Comparison of ENCODE assay signal across 16 cellular contexts in the genomic region with DNA sequence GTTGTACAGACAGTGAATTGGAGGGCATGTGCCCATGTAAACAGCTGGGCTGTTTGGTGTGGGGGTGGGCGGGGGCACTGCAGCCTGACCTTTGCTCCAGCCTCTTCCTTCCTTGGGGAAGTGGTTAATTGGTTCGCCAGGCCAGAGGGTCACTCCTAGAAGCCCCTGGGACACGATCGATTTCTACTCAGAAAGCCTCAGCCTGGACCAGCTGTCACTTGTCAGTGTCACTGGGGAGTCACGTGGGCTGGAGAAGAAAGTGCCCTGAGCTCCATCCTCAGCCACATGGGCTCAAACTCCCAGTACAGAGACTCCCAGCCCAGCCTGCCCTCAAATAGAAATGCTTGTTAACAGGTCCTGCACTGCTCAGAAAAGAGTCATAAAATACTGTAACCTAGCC.
A peak's percentile ranks its signal among the peaks of the same experiment; 100 is the strongest.
DNase-seq lines count a peak whose midpoint lies in the region; ATAC-seq, FAIRE-seq and TF ChIP-seq lines count a peak whose summit lies in the region.
"Had no signal": no experiment of that assay in that cellular context is flagged by ENCODE, and none has a peak within 500 bp of the region (broad histone marks: within the 10 kb centered on the region; RNA-seq: fewer than 3 reads in every experiment).

No MANE protein-coding gene starts in this region.

- no peak for ATAC-seq in GM12878
- no peak for ATAC-seq in HG02642 (IDR thresholded peaks at IDR 0.05; ENCODE audit: poor library complexity, unreplicated experiment)

- TF ChIP-seq CTCF in GM12878 (IDR thresholded peaks at IDR 0.05 in 2 of 3, conservative IDR thresholded peaks at IDR 0.05 in 1 of 3; ENCODE audit: control insufficient read depth in 2 of 3, extremely low read depth in 1 of 3, insufficient read depth in 1 of 3, low read depth in 3 of 3, low read length in 3 of 3): no peak

- TF ChIP-seq POLR2A in GM12878 (IDR thresholded peaks at IDR 0.05; ENCODE audit: low read depth, low read length): no peak

- FAIRE-seq in GM12878 (lab: Jason Lieb, UNC): no peak

- peaks cover 0 to 2% of the 10 kb centered on the region in 2 experiments; a peak in 3 of 4 replicates for H3K27me3 ChIP-seq in GM12878 (replicated peaks in 1 of 2; ENCODE audit: control insufficient read depth in 2 of 2, insufficient read depth in 2 of 2, low read length in 1 of 2)

- no peak overlapping the region for H3K9ac ChIP-seq in GM12878 (ENCODE audit: control insufficient read depth, insufficient read depth, low read length)
- H3K9ac ChIP-seq: KMS-11 had no signal

- no peak overlapping the region for H3K4me3 ChIP-seq in GM12878

- POLR2A ChIA-PET in GM12878 (lab: Charles Lee): no interaction called here

- CTCF ChIA-PET in GM12878 (lab: Yijun Ruan, JAX): no interaction called here

- peak; percentile 35 for DNase-seq in DMS 273 (lab: John Stamatoyannopoulos, UW; ENCODE audit: unreplicated experiment)
- DNase-seq in DMS 273 treated with DMSO at 0.1 percent for 48 hours (lab: John Stamatoyannopoulos, UW): no peak
- peak; percentile 56 for DNase-seq in NCI-H2171 (lab: John Stamatoyannopoulos, UW)
- DNase-seq in GM12878 (ENCODE audit: low read depth, low spot score): no peak
- DNase-seq in myocyte (ENCODE audit: low read depth): peak; percentile 13
- no peak for DNase-seq in NCI-H1105 (lab: John Stamatoyannopoulos, UW)
- DNase-seq in A172 (ENCODE audit: low spot score): no peak
- DNase-seq: Calu3; CD4-positive, alpha-beta T cell; NCI-H1417 treated with DMSO at 0.1 percent for 48 hours; NCI-H187 treated with DMSO at 0.1 percent for 48 hours; NCI-H446; SHP77 treated with DMSO at 0.1 percent for 48 hours had no signal

- intact Hi-C loops in GM12878 (cut with micrococcal nuclease; ENCODE audit: unreplicated experiment): no loop called here

- H3K4me1 ChIP-seq in GM12878 (ENCODE audit: control insufficient read depth, insufficient read depth, low read length): no peaks in the 10 kb centered on the region

- no peaks in the 10 kb centered on the region for H3K79me2 ChIP-seq in GM12878 (ENCODE audit: control insufficient read depth, insufficient read depth, low read length)

- H2AFZ ChIP-seq in GM12878 (ENCODE audit: control insufficient read depth, low read depth, low read length): no peak overlapping the region

- RAD21 ChIA-PET in GM12878 (lab: Charles Lee; ENCODE audit: unreplicated experiment): no interaction called here

- H3K36me3 ChIP-seq in GM12878 (ENCODE audit: control insufficient read depth in 2 of 2, insufficient read depth in 2 of 2, low read length in 1 of 2): no peaks in the 10 kb centered on the region

- no peak overlapping the region for H3K27ac ChIP-seq in GM12878 (ENCODE audit: control insufficient read depth, insufficient read depth)
- H3K27ac ChIP-seq: 22Rv1, KMS-11 had no signal

- TF ChIP-seq EP300 in GM12878 (IDR thresholded peaks at IDR 0.05; ENCODE audit: borderline replicate concordance in 1 of 2, control insufficient read depth in 1 of 2, low read depth in 2 of 2, low read length in 2 of 2): no peak

- BruUV-seq in GM12878 (replicated peaks; lab: Mats Ljungman, UMichigan): no TSS peak

- no peaks in the 10 kb centered on the region for H3K9me3 ChIP-seq in GM12878 (replicated peaks; ENCODE audit: control insufficient read depth, insufficient read depth, low read length)

- WGBS in GM12878 (ENCODE audit: insufficient coverage, insufficient replicate concordance, low lambda C conversion rate, missing lambda C conversion rate): 0% methylated on average over 5 of the region's 5 CpGs

- H3K4me2 ChIP-seq in GM12878 (ENCODE audit: control insufficient read depth, insufficient read depth): no peak overlapping the region
- H3K4me2 ChIP-seq: KMS-11 had no signal

- TF ChIP-seq RAD21 in GM12878 (IDR thresholded peaks at IDR 0.05; ENCODE audit: insufficient read depth, low read depth, low read length): no peak

- SMC1A ChIA-PET in GM12878 (lab: Charles Lee; ENCODE audit: uncharacterized antibody, unreplicated experiment): no interaction called here

- no peaks in the 10 kb centered on the region for H4K20me1 ChIP-seq in GM12878 (ENCODE audit: control insufficient read depth, insufficient read depth)

- in situ Hi-C loops in GM12878 (cut with MboI): no loop called here

TF ChIP-seq in GM12878, 131 proteins besides CTCF, POLR2A, EP300 and RAD21 (continues in another document):
- TF ChIP-seq FOXK2 (IDR thresholded peaks at IDR 0.05) (no peak), MYC (IDR thresholded peaks at IDR 0.05; ENCODE audit: insufficient read depth, insufficient read length, insufficient replicate concordance, low read length, severe bottlenecking) (no peak), NBN (IDR thresholded peaks at IDR 0.05) (no peak), GABPA (IDR thresholded peaks at IDR 0.05; ENCODE audit: low read depth) (no peak), ZNF24 (IDR thresholded peaks at IDR 0.05) (no peak), SUZ12 (IDR thresholded peaks at IDR 0.05; ENCODE audit: unreplicated experiment) (no peak), TCF3 (IDR thresholded peaks at IDR 0.05; ENCODE audit: borderline replicate concordance, insufficient read depth, low read depth, low read length) (0 out of 2 replicates have a peak, but pooled peaks have one; percentile 26), RAD51 (IDR thresholded peaks at IDR 0.05) (peak; percentile 17; the same call in 1 of the 2 replicates), IRF4 (IDR thresholded peaks at IDR 0.05; ENCODE audit: low read depth, low read length) (no peak), RCOR1 (conservative IDR thresholded peaks at IDR 0.05; ENCODE audit: low read depth, low read length) (no peak), HCFC1 (IDR thresholded peaks at IDR 0.05; ENCODE audit: low read length) (no peak), POLR2AphosphoS2 (IDR thresholded peaks at IDR 0.05; ENCODE audit: low read depth, low read length) (no peak), SMC3 (IDR thresholded peaks at IDR 0.05; ENCODE audit: borderline replicate concordance, low read length) (no peak), HDGF (IDR thresholded peaks at IDR 0.05) (no peak), TARDBP (IDR thresholded peaks at IDR 0.05; ENCODE audit: borderline replicate concordance) (no peak), CREM (IDR thresholded peaks at IDR 0.05; ENCODE audit: low read depth) (no peak), HDAC6 (IDR thresholded peaks at IDR 0.05; ENCODE audit: unreplicated experiment) (no peak)
- TF ChIP-seq, protein P1, sequence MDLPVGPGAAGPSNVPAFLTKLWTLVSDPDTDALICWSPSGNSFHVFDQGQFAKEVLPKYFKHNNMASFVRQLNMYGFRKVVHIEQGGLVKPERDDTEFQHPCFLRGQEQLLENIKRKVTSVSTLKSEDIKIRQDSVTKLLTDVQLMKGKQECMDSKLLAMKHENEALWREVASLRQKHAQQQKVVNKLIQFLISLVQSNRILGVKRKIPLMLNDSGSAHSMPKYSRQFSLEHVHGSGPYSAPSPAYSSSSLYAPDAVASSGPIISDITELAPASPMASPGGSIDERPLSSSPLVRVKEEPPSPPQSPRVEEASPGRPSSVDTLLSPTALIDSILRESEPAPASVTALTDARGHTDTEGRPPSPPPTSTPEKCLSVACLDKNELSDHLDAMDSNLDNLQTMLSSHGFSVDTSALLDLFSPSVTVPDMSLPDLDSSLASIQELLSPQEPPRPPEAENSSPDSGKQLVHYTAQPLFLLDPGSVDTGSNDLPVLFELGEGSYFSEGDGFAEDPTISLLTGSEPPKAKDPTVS (IDR thresholded peaks at IDR 0.05; ENCODE audit: low read depth, low read length): no peak
- TF ChIP-seq, protein P2, sequence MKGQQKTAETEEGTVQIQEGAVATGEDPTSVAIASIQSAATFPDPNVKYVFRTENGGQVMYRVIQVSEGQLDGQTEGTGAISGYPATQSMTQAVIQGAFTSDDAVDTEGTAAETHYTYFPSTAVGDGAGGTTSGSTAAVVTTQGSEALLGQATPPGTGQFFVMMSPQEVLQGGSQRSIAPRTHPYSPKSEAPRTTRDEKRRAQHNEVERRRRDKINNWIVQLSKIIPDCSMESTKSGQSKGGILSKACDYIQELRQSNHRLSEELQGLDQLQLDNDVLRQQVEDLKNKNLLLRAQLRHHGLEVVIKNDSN (IDR thresholded peaks at IDR 0.05; ENCODE audit: borderline replicate concordance, extremely low read length, insufficient read depth, low read depth, low read length): peak; percentile 34
- TF ChIP-seq, protein P3, sequence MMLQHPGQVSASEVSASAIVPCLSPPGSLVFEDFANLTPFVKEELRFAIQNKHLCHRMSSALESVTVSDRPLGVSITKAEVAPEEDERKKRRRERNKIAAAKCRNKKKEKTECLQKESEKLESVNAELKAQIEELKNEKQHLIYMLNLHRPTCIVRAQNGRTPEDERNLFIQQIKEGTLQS (IDR thresholded peaks at IDR 0.05; ENCODE audit: borderline replicate concordance, extremely low read depth, low read depth, low read length): no peak
- TF ChIP-seq, protein P4, sequence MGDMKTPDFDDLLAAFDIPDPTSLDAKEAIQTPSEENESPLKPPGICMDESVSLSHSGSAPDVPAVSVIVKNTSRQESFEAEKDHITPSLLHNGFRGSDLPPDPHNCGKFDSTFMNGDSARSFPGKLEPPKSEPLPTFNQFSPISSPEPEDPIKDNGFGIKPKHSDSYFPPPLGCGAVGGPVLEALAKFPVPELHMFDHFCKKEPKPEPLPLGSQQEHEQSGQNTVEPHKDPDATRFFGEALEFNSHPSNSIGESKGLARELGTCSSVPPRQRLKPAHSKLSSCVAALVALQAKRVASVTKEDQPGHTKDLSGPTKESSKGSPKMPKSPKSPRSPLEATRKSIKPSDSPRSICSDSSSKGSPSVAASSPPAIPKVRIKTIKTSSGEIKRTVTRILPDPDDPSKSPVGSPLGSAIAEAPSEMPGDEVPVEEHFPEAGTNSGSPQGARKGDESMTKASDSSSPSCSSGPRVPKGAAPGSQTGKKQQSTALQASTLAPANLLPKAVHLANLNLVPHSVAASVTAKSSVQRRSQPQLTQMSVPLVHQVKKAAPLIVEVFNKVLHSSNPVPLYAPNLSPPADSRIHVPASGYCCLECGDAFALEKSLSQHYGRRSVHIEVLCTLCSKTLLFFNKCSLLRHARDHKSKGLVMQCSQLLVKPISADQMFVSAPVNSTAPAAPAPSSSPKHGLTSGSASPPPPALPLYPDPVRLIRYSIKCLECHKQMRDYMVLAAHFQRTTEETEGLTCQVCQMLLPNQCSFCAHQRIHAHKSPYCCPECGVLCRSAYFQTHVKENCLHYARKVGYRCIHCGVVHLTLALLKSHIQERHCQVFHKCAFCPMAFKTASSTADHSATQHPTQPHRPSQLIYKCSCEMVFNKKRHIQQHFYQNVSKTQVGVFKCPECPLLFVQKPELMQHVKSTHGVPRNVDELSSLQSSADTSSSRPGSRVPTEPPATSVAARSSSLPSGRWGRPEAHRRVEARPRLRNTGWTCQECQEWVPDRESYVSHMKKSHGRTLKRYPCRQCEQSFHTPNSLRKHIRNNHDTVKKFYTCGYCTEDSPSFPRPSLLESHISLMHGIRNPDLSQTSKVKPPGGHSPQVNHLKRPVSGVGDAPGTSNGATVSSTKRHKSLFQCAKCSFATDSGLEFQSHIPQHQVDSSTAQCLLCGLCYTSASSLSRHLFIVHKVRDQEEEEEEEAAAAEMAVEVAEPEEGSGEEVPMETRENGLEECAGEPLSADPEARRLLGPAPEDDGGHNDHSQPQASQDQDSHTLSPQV (IDR thresholded peaks at IDR 0.05): no peak

Comparison
In these comparisons a context has a peak if more than half of its experiments do, and no peak if none do; other contexts are left out.
1. DNase-seq: peak in DMS 273 (single experiment), NCI-H2171 (single experiment) and myocyte (single experiment); none in DMS 273 treated with DMSO at 0.1 percent for 48 hours (single experiment), GM12878 (single experiment), NCI-H1105 (single experiment) and A172 (single experiment).